In the genomic region with DNA sequence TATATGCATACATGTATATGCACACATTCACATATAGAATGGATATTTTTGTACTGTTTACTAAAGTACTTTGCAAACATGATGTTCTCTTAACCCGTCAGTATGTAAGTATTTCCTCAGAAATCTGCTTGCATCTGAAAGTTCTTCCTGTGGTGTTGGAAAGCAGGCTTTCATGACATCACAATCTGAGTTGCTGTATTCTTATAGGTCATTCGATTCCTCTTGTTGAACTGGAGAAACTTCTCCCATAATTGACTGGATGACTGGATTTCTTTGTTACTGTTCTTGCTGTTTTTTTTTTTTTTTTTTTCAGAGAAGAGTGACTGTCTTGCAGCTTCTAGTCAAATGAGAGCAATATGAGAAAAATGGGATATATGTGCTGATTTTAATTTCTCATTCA, we compare ENCODE assay signal across 23 cellular contexts.
"Had no signal": no experiment of that assay in that cellular context is flagged by ENCODE, and none has a peak within 500 bp of the region (broad histone marks: within the 10 kb centered on the region; RNA-seq: fewer than 3 reads in every experiment).

No MANE protein-coding gene starts in this region.

- H3K27ac ChIP-seq: adrenal gland, gastrocnemius medialis, sigmoid colon, testis, vagina, VCaP had no signal

- DNase-seq: activated CD4-positive, alpha-beta T cell treated with anti-CD3 and anti-CD28 coated beads, Interleukin-2, amount 50 U/mL, for 1 hour; activated T-cell treated with anti-CD3 and anti-CD28 coated beads, Interleukin-2, amount 50 U/mL, for 24 hours; adrenal gland; central memory CD4-positive, alpha-beta T cell; effector memory CD4-positive, alpha-beta T cell; gastrocnemius medialis; hippocampal formation; islet precursor cell; left cardiac atrium; occipital lobe; posterior cingulate gyrus; sigmoid colon; spleen; stimulated activated CD4-positive, alpha-beta T cell treated with anti-CD3 and anti-CD28 coated beads, Interleukin-4, amount 100 ng/mL, for 1 hour; stimulated activated naive CD4-positive, alpha-beta T cell; T-helper 2 cell; testis had no signal

- ATAC-seq: activated CD4-positive, CD25-positive, alpha-beta regulatory T cell treated with anti-CD3 and anti-CD28 coated beads, Interleukin-2, amount 50 U/mL, for 24 hours; activated naive CD4-positive, alpha-beta T cell treated with anti-CD3 and anti-CD28 coated beads, Interleukin-2, amount 50 U/mL, for 72 hours; activated T-helper 17 cell treated with anti-CD3 and anti-CD28 coated beads, Interleukin-2, amount 50 U/mL, for 72 hours; esophagus mucosa; gastrocnemius medialis; left cardiac atrium had no signal

- H3K4me1 ChIP-seq: adrenal gland, gastrocnemius medialis, sigmoid colon, testis, vagina had no signal

- H3K27me3 ChIP-seq: adrenal gland, gastrocnemius medialis, sigmoid colon, spleen, testis, vagina had no signal

- H3K36me3 ChIP-seq: adrenal gland, gastrocnemius medialis, sigmoid colon, spleen, vagina had no signal

- H3K4me3 ChIP-seq: adrenal gland, gastrocnemius medialis, sigmoid colon, spleen, testis, vagina had no signal

- H3K9me3 ChIP-seq: adrenal gland, gastrocnemius medialis, sigmoid colon, spleen, testis, vagina had no signal
